In the genomic region with DNA sequence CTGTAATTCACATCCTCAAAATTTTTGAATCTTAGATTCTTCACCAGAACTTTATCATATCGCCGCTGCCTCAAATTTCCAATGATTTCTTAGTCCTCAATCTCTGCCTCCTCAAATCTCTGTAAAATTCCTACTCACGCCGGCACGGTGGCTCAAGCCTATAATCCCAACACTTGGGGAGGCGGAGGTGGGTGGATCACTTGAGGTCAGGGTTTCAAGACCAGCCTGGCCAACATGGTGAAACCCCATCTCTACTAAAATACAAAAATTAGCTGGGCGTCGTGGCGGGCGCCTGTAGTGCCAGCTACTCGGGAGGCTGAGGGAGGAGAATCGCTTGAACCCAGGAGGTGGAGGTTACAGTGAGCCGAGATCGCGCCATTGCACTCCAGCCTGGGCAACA, we compare ENCODE assay signal across 8 cellular contexts. TPM values are rescaled to one million over a fixed set of nuclear protein-coding genes. Genes with fewer than 3 reads are reported as not detected.
DNase-seq lines count a peak whose midpoint lies in the region; ATAC-seq and TF ChIP-seq lines count a peak whose summit lies in the region.
"Not testable (repeated sequence)": the region's sequence is repeated elsewhere in the genome, so short reads cannot be mapped to it uniquely, and the experiment has no call there.

No MANE protein-coding gene starts in this region.

- H4K20me1 ChIP-seq in DND-41 (ENCODE audit: insufficient read depth, low read length): peaks cover 28% of the 10 kb centered on the region; the same call in 1 of the 2 replicates
- not testable (repeated sequence) for H4K20me1 ChIP-seq in KMS-11 (ENCODE audit: insufficient read depth)

- H3K4me3 Mint-ChIP-seq in T-helper 2 cell treated with Interferon-gamma antibody and Interleukin-4, amounts not matched to agents 5 μg/mL and 100 μg/mL, for 36 hours: peak overlapping the region; percentile 71
- peak overlapping the region; percentile 97 for H3K4me3 Mint-ChIP-seq in activated naive CD4-positive, alpha-beta T cell treated with anti-CD3 and anti-CD28 coated beads for 36 hours
- peak overlapping the region; percentile 62 to 66 for H3K4me3 Mint-ChIP-seq in effector memory CD8-positive, alpha-beta T cell
- H3K4me3 Mint-ChIP-seq in osteocyte (ENCODE audit: unreplicated experiment) (peak overlapping the region; percentile 100), type B pancreatic cell (peak overlapping the region; percentile 99)

- peak overlapping the region; percentile 43; the same call in 1 of the 2 replicates for H2AFZ ChIP-seq in DND-41 (ENCODE audit: low read depth, low read length)
- H2AFZ ChIP-seq in KMS-11 (ENCODE audit: low read depth): not testable (repeated sequence)

- not testable (repeated sequence) for TF ChIP-seq CTCF in DND-41 (IDR thresholded peaks at IDR 0.05; ENCODE audit: borderline replicate concordance, extremely low read depth, low read length, poor library complexity, severe bottlenecking); KMS-11 (conservative IDR thresholded peaks at IDR 0.05; ENCODE audit: low read depth, low read length); left lung (IDR thresholded peaks at IDR 0.05); osteocyte (IDR thresholded peaks at IDR 0.05); type B pancreatic cell (conservative IDR thresholded peaks at IDR 0.05)

- H3K79me2 ChIP-seq in DND-41 (ENCODE audit: insufficient read depth, low read length) (peaks cover 46% of the 10 kb centered on the region), KMS-11 (ENCODE audit: insufficient read depth, low read depth) (peaks cover 39% of the 10 kb centered on the region)

- CTCF ChIA-PET in activated naive CD4-positive, alpha-beta T cell treated with anti-CD3 and anti-CD28 coated beads for 36 hours (lab: Charles Lee): interaction anchor here (0.6 to 0.8 kb wide), 2 partner anchors 27 to 30 kb away, joined by 3 read pairs; no protein-coding TSS in a partner anchor

- not testable (repeated sequence) for H3K27ac ChIP-seq in DND-41 (ENCODE audit: low read length); KMS-11
- H3K27ac ChIP-seq in left lung: peak overlapping the region; percentile 15 to 77

- H3K9me3 Mint-ChIP-seq in T-helper 2 cell treated with Interferon-gamma antibody and Interleukin-4, amounts not matched to agents 5 μg/mL and 100 μg/mL, for 36 hours; activated naive CD4-positive, alpha-beta T cell treated with anti-CD3 and anti-CD28 coated beads for 36 hours; effector memory CD8-positive, alpha-beta T cell; osteocyte (ENCODE audit: unreplicated experiment); type B pancreatic cell: not testable (repeated sequence)

- H3K4me2 ChIP-seq in DND-41 (ENCODE audit: insufficient read depth, low read length) (peak overlapping the region; percentile 98), KMS-11 (peak overlapping the region; percentile 37)

- intact Hi-C loops in activated naive CD4-positive, alpha-beta T cell treated with anti-CD3 and anti-CD28 coated beads for 36 hours (cut with micrococcal nuclease): loop anchor here (5.0 to 10.0 kb wide), 3 partner anchors 257 to 1093 kb away; partner anchors contain the start of genes ATP5MC1 and SCRN2
- intact Hi-C loops in left lung (cut with DNase I): not testable (repeated sequence)

- peak overlapping the region in 1 of 2 experiments; percentile 93; a peak in 2 of 4 replicates for H3K4me3 ChIP-seq in DND-41 (ENCODE audit: low read depth in 1 of 2, low read length in 2 of 2)
- not testable (repeated sequence) for H3K4me3 ChIP-seq in KMS-11 (IDR thresholded peaks at IDR 0.05; ENCODE audit: insufficient read depth, low read depth, low read length)
- peak overlapping the region in 1 of 2 donors; percentile 77 for H3K4me3 ChIP-seq in left lung

- not testable (repeated sequence) for H3K27me3 ChIP-seq in DND-41 (ENCODE audit: insufficient read depth, low read length, poor library complexity); KMS-11 (ENCODE audit: insufficient read depth, low read depth); left lung

- H3K9ac ChIP-seq in DND-41 (ENCODE audit: low read depth, low read length): peak overlapping the region; percentile 95; the same call in 1 of the 2 replicates
- H3K9ac ChIP-seq in KMS-11: not testable (repeated sequence)

- H3K4me1 ChIP-seq in DND-41 (ENCODE audit: insufficient read depth, low read length) (peaks cover 35% of the 10 kb centered on the region), KMS-11 (ENCODE audit: low read depth, poor library complexity, severe bottlenecking) (peaks cover 46% of the 10 kb centered on the region), left lung (peaks cover 4 to 44% of the 10 kb centered on the region in 2 donors)

- H3K27ac Mint-ChIP-seq in T-helper 2 cell treated with Interferon-gamma antibody and Interleukin-4, amounts not matched to agents 5 μg/mL and 100 μg/mL, for 36 hours: peak overlapping the region; percentile 55
- H3K27ac Mint-ChIP-seq in activated naive CD4-positive, alpha-beta T cell treated with anti-CD3 and anti-CD28 coated beads for 36 hours: peak overlapping the region; percentile 81
- not testable (repeated sequence) for H3K27ac Mint-ChIP-seq in effector memory CD8-positive, alpha-beta T cell
- H3K27ac Mint-ChIP-seq in osteocyte (ENCODE audit: unreplicated experiment): peak overlapping the region; percentile 57
- peak overlapping the region; percentile 72 for H3K27ac Mint-ChIP-seq in type B pancreatic cell

- not testable (repeated sequence) for H3K9me3 ChIP-seq in DND-41 (ENCODE audit: insufficient read depth, low read length, severe bottlenecking); left lung

- not testable (repeated sequence) for H3K36me3 Mint-ChIP-seq in T-helper 2 cell treated with Interferon-gamma antibody and Interleukin-4, amounts not matched to agents 5 μg/mL and 100 μg/mL, for 36 hours (ENCODE audit: low read depth); activated naive CD4-positive, alpha-beta T cell treated with anti-CD3 and anti-CD28 coated beads for 36 hours (ENCODE audit: low read depth); osteocyte (ENCODE audit: unreplicated experiment); type B pancreatic cell
- H3K36me3 Mint-ChIP-seq in effector memory CD8-positive, alpha-beta T cell (ENCODE audit: insufficient read depth): peaks cover 24% of the 10 kb centered on the region

- not testable (repeated sequence) for H3K36me3 ChIP-seq in DND-41 (ENCODE audit: insufficient read depth, low read length); KMS-11 (ENCODE audit: insufficient read depth); left lung

- peaks cover 36% of the 10 kb centered on the region for H3K4me1 Mint-ChIP-seq in T-helper 2 cell treated with Interferon-gamma antibody and Interleukin-4, amounts not matched to agents 5 μg/mL and 100 μg/mL, for 36 hours (ENCODE audit: low read depth)
- peaks cover 34% of the 10 kb centered on the region for H3K4me1 Mint-ChIP-seq in activated naive CD4-positive, alpha-beta T cell treated with anti-CD3 and anti-CD28 coated beads for 36 hours (ENCODE audit: low read depth)
- H3K4me1 Mint-ChIP-seq in effector memory CD8-positive, alpha-beta T cell (ENCODE audit: low read depth in 2 of 2): peaks cover 20 to 30% of the 10 kb centered on the region in 2 donors
- H3K4me1 Mint-ChIP-seq in osteocyte (ENCODE audit: unreplicated experiment) (peaks cover 26% of the 10 kb centered on the region), type B pancreatic cell (ENCODE audit: unreplicated experiment) (peaks cover 16% of the 10 kb centered on the region)

- H3K27me3 Mint-ChIP-seq in T-helper 2 cell treated with Interferon-gamma antibody and Interleukin-4, amounts not matched to agents 5 μg/mL and 100 μg/mL, for 36 hours (ENCODE audit: low read depth); activated naive CD4-positive, alpha-beta T cell treated with anti-CD3 and anti-CD28 coated beads for 36 hours (ENCODE audit: low read depth); effector memory CD8-positive, alpha-beta T cell; osteocyte (ENCODE audit: unreplicated experiment); type B pancreatic cell: not testable (repeated sequence)

- ATAC-seq in DND-41 (ENCODE audit: insufficient read depth, low read depth); effector memory CD8-positive, alpha-beta T cell (replicated peaks); left lung: not testable (repeated sequence)

- DNase-seq in DND-41; T-helper 2 cell treated with Interferon-gamma antibody and Interleukin-4, amounts not matched to agents 5 μg/mL and 100 μg/mL, for 36 hours (ENCODE audit: low spot score); activated naive CD4-positive, alpha-beta T cell treated with anti-CD3 and anti-CD28 coated beads for 36 hours; effector memory CD8-positive, alpha-beta T cell; left lung; osteocyte (ENCODE audit: extremely low spot score, unreplicated experiment); type B pancreatic cell (ENCODE audit: extremely low spot score, unreplicated experiment): not testable (repeated sequence)

RNA-seq across cellular contexts. Expression of gene CBX1, which starts 0.8 kb away (rescaled TPM):
- 10 to 100 TPM; 61.6 to 63.0 TPM for total RNA-seq in activated naive CD4-positive, alpha-beta T cell treated with anti-CD3 and anti-CD28 coated beads for 36 hours
- total RNA-seq in left lung (10 to 100 TPM; 43.0 to 53.8 TPM), osteocyte (74.4 and 76.5 TPM in 2 replicates), type B pancreatic cell (ENCODE audit: low replicate concordance) (72.8 and 154 TPM in 2 replicates)

RNA-seq across cellular contexts. Expression of gene SNX11, which starts 5.5 kb away (rescaled TPM):
- 10 to 100 TPM; 20.2 to 23.0 TPM for total RNA-seq in activated naive CD4-positive, alpha-beta T cell treated with anti-CD3 and anti-CD28 coated beads for 36 hours
- total RNA-seq in left lung: 10 to 100 TPM; 21.5 to 32.4 TPM
- total RNA-seq in osteocyte: 16.2 and 18.3 TPM in 2 replicates
- total RNA-seq in type B pancreatic cell (ENCODE audit: low replicate concordance): 16.2 and 19.1 TPM in 2 replicates

RNA-seq across cellular contexts. Expression of gene NFE2L1, which starts 53.9 kb away (rescaled TPM):
- total RNA-seq in activated naive CD4-positive, alpha-beta T cell treated with anti-CD3 and anti-CD28 coated beads for 36 hours: 100 to 1,000 TPM in 1 of 2 experiments, 10 to 100 TPM in 1; 95.2 to 102 TPM
- 100 to 1,000 TPM; 165 to 173 TPM for total RNA-seq in left lung
- total RNA-seq in osteocyte: 250 and 278 TPM in 2 replicates
- 99.1 and 111 TPM in 2 replicates for total RNA-seq in type B pancreatic cell (ENCODE audit: low replicate concordance)
